17 cellular contexts compared by ENCODE assay signal in the genomic region with DNA sequence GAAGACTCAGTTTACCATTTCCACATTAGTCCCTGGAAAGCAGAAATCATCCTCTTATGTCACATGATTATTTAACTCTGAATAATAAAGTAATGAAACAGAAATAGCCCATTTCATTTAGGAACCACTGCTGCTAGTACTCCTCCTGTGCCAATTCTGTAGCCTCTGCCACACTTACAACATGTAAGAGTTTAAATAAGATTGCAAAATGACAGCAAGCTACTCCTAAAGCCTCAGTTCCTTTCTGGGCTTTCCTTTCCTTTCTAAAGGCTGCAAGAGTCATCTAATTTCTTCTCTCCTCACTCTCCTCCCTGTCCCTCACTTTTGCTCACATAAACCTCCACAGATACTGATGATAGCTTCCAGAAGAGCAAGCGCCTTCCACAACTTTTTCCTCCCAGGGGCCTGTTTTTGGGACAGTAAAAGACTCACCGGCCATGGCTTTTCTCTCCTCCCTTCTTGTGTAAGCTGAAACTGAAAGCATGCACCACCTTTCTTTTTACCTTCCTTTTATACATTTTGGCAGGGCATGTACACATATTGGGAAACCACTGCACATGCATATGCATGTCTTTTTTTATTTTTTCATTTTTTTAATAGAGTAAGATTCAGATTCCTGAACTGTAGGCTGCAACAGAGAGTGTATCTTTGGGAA. TPM values are rescaled to one million over a fixed set of nuclear protein-coding genes. Genes with fewer than 3 reads are reported as not detected.
DNase-seq lines count a peak whose midpoint lies in the region; ATAC-seq and TF ChIP-seq lines count a peak whose summit lies in the region.
"Had no signal": no experiment of that assay in that cellular context is flagged by ENCODE, and none has a peak within 500 bp of the region (broad histone marks: within the 10 kb centered on the region; RNA-seq: fewer than 3 reads in every experiment).

No MANE protein-coding gene starts in this region.

- H3K27me3 ChIP-seq in smooth muscle cell (ENCODE audit: low read depth), result no peaks in the 10 kb centered on the region
- H3K27me3 ChIP-seq in thyroid gland, result no peaks in the 10 kb centered on the region
- H3K27me3 ChIP-seq: vagina had no signal

- H3F3A ChIP-seq in smooth muscle cell (ENCODE audit: low read depth), result no peaks in the 10 kb centered on the region

- no peaks in the 10 kb centered on the region for H3K36me3 ChIP-seq in smooth muscle cell (ENCODE audit: low read depth)
- no peaks in the 10 kb centered on the region for H3K36me3 ChIP-seq in thyroid gland
- H3K36me3 ChIP-seq: vagina had no signal

- H3K27me3 Mint-ChIP-seq in dendritic cell treated with granulocyte-macrophage colony-stimulating factor and Interleukin-4, amounts not matched to agents 40 ng/mL and 50 ng/mL, for 4 days, result no peaks in the 10 kb centered on the region

- H3K27ac ChIP-seq in smooth muscle cell (ENCODE audit: low read depth), result no peak overlapping the region
- H3K27ac ChIP-seq in thyroid gland, result no peak overlapping the region
- H3K27ac ChIP-seq: SK-N-MC, vagina had no signal

- intact Hi-C loops in dendritic cell treated with granulocyte-macrophage colony-stimulating factor and Interleukin-4, amounts not matched to agents 40 ng/mL and 50 ng/mL, for 4 days (cut with micrococcal nuclease), result no loop called here
- intact Hi-C loops in thyroid gland (cut with DNase I), result no loop called here

- TF ChIP-seq CTCF in smooth muscle cell (IDR thresholded peaks at IDR 0.05; ENCODE audit: borderline replicate concordance, insufficient read depth, poor library complexity, severe bottlenecking) (no peak), thyroid gland (IDR thresholded peaks at IDR 0.05) (no peak)

- H3K4me3 ChIP-seq in smooth muscle cell (no peak overlapping the region), thyroid gland (replicated peaks in 1 of 3) (no peak overlapping the region)
- H3K4me3 ChIP-seq: SK-N-MC, vagina had no signal

- H3K4me1 ChIP-seq in smooth muscle cell (ENCODE audit: low read depth), result no peaks in the 10 kb centered on the region
- no peaks in the 10 kb centered on the region for H3K4me1 ChIP-seq in thyroid gland
- H3K4me1 ChIP-seq: vagina had no signal

- H4K20me1 ChIP-seq in smooth muscle cell (ENCODE audit: low read depth), result no peaks in the 10 kb centered on the region

- DNase-seq in activated effector memory CD4-positive, alpha-beta T cell treated with anti-CD3 and anti-CD28 coated beads, Interleukin-2, amount 50 U/mL, for 16 hours, result peak; percentile 61
- DNase-seq in activated effector memory CD4-positive, alpha-beta T cell treated with Interleukin-2 at 50 U/mL for 16 hours, result no peak
- DNase-seq in MV-4-11 (lab: John Stamatoyannopoulos, UW) (peak; percentile 56), smooth muscle cell (lab: John Stamatoyannopoulos, UW; ENCODE audit: unreplicated experiment) (no peak), thyroid gland (no peak), NCI-H2171 (lab: John Stamatoyannopoulos, UW) (no peak)
- DNase-seq: activated CD4-positive, CD25-positive, alpha-beta regulatory T cell treated with anti-CD3 and anti-CD28 coated beads, Interleukin-2, amount 50 U/mL, for 72 hours; DMS79; midbrain; stimulated activated CD4-positive, alpha-beta T cell treated with anti-CD3 and anti-CD28 coated beads, Interleukin-2, amount 100 ng/mL, for 24 hours had no signal

- WGBS in smooth muscle cell (ENCODE audit: low lambda C conversion rate), result 51% methylated on average over 2 of the region's 2 CpGs
- 80 to 87% methylated on average over 2 of the region's 2 CpGs for WGBS in thyroid gland, 2 donors

- peaks cover 30% of the 10 kb centered on the region for H3K4me1 Mint-ChIP-seq in dendritic cell treated with granulocyte-macrophage colony-stimulating factor and Interleukin-4, amounts not matched to agents 40 ng/mL and 50 ng/mL, for 4 days (ENCODE audit: low read depth)

- H3K4me3 Mint-ChIP-seq in dendritic cell treated with granulocyte-macrophage colony-stimulating factor and Interleukin-4, amounts not matched to agents 40 ng/mL and 50 ng/mL, for 4 days, result no peak overlapping the region

- H3K9me3 Mint-ChIP-seq in dendritic cell treated with granulocyte-macrophage colony-stimulating factor and Interleukin-4, amounts not matched to agents 40 ng/mL and 50 ng/mL, for 4 days, result peaks cover 8% of the 10 kb centered on the region

- H3K4me2 ChIP-seq in smooth muscle cell, result no peak overlapping the region

- H3K9me3 ChIP-seq in smooth muscle cell (replicated peaks; ENCODE audit: low read depth) (no peaks in the 10 kb centered on the region), thyroid gland (no peaks in the 10 kb centered on the region)
- H3K9me3 ChIP-seq: vagina had no signal

- H3K27ac Mint-ChIP-seq in dendritic cell treated with granulocyte-macrophage colony-stimulating factor and Interleukin-4, amounts not matched to agents 40 ng/mL and 50 ng/mL, for 4 days, result peak overlapping the region; percentile 60

- no peaks in the 10 kb centered on the region for H3K79me2 ChIP-seq in smooth muscle cell (ENCODE audit: low read depth)

- H2AFZ ChIP-seq in smooth muscle cell (ENCODE audit: low read depth), result peak overlapping the region; percentile 72

- H3K9ac ChIP-seq in smooth muscle cell (ENCODE audit: low read depth), result no peak overlapping the region

- TF ChIP-seq POLR2A in thyroid gland (IDR thresholded peaks at IDR 0.05), result no peak

- H3K36me3 Mint-ChIP-seq in dendritic cell treated with granulocyte-macrophage colony-stimulating factor and Interleukin-4, amounts not matched to agents 40 ng/mL and 50 ng/mL, for 4 days (ENCODE audit: low read depth), result no peaks in the 10 kb centered on the region

- ATAC-seq in HG02571 (IDR thresholded peaks at IDR 0.05; ENCODE audit: unreplicated experiment), result no peak

RNA-seq across cellular contexts. Expression of gene CARD18, which starts 38.5 kb away (rescaled TPM):
- total RNA-seq in smooth muscle cell (not detected in 2 replicates), thyroid gland (not detected)
- not detected in 2 replicates for polyA plus RNA-seq in smooth muscle cell
- total RNA-seq: LHCN-M2, posterior vena cava, vagina had no signal
- polyA plus RNA-seq: adipose tissue had no signal

RNA-seq across cellular contexts. Expression of gene CARD16, which starts 56.0 kb away (rescaled TPM):
- total RNA-seq in smooth muscle cell (1.3 and 3.7 TPM in 2 replicates), thyroid gland (1 to 10 TPM in 3 of 4 donors, not detected in 1; 2.0 to 4.3 (median 2.8) TPM)
- polyA plus RNA-seq in smooth muscle cell, result 5.5 and 12.7 TPM in 2 replicates
- total RNA-seq: LHCN-M2 had no signal

Comparison
In these comparisons a context has a peak if more than half of its experiments do, and no peak if none do; other contexts are left out.
1. DNase-seq: peak in activated effector memory CD4-positive, alpha-beta T cell treated with anti-CD3 and anti-CD28 coated beads, Interleukin-2, amount 50 U/mL, for 16 hours (single experiment) and MV-4-11 (single experiment); none in activated effector memory CD4-positive, alpha-beta T cell treated with Interleukin-2 at 50 U/mL for 16 hours (single experiment), smooth muscle cell (single experiment), thyroid gland (0 of 2) and NCI-H2171 (single experiment).